Comparison of ENCODE assay signal across 2 cellular contexts in the genomic region with DNA sequence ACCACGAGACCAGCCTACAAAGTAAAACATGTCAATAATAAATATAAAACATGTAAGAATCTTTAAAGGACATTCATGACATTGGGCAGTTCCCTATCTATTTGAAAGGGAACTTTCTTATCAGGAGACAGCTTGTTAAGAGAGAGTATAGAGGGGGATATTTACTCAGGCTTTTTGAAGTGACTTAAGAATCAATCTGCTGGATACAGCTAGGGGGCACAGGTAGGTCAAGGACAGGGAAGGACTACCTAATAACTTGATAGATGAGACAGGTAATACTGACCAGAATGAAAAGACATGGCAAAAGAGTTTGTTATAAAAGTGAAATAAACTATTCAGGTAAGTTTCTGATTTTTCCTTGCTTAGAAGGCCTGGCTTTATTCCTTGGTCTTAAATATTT.
TF ChIP-seq lines count a peak whose summit lies in the region.

No MANE protein-coding gene starts in this region.

TF ChIP-seq in K562, 482 proteins besides CTCF, POLR2A, EP300 and RAD21:
- TF ChIP-seq, protein P1, sequence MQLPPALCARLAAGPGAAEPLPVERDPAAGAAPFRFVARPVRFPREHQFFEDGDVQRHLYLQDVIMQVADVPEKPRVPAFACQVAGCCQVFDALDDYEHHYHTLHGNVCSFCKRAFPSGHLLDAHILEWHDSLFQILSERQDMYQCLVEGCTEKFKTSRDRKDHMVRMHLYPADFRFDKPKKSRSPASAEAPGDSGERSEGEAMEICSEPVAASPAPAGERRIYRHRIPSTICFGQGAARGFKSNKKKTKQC (CRISPR knock-in tag; IDR thresholded peaks at IDR 0.05): no peak
- TF ChIP-seq TSC22D4 (tag; IDR thresholded peaks at IDR 0.05) (no peak), ILK (tag; IDR thresholded peaks at IDR 0.05; ENCODE audit: borderline replicate concordance, low read depth) (no peak), SRSF9 (IDR thresholded peaks at IDR 0.05; ENCODE audit: borderline replicate concordance, low read depth, low read length) (no peak), FIP1L1 (IDR thresholded peaks at IDR 0.05; ENCODE audit: low read depth, low read length, poor library complexity, severe bottlenecking) (no peak)
- TF ChIP-seq, protein P2, sequence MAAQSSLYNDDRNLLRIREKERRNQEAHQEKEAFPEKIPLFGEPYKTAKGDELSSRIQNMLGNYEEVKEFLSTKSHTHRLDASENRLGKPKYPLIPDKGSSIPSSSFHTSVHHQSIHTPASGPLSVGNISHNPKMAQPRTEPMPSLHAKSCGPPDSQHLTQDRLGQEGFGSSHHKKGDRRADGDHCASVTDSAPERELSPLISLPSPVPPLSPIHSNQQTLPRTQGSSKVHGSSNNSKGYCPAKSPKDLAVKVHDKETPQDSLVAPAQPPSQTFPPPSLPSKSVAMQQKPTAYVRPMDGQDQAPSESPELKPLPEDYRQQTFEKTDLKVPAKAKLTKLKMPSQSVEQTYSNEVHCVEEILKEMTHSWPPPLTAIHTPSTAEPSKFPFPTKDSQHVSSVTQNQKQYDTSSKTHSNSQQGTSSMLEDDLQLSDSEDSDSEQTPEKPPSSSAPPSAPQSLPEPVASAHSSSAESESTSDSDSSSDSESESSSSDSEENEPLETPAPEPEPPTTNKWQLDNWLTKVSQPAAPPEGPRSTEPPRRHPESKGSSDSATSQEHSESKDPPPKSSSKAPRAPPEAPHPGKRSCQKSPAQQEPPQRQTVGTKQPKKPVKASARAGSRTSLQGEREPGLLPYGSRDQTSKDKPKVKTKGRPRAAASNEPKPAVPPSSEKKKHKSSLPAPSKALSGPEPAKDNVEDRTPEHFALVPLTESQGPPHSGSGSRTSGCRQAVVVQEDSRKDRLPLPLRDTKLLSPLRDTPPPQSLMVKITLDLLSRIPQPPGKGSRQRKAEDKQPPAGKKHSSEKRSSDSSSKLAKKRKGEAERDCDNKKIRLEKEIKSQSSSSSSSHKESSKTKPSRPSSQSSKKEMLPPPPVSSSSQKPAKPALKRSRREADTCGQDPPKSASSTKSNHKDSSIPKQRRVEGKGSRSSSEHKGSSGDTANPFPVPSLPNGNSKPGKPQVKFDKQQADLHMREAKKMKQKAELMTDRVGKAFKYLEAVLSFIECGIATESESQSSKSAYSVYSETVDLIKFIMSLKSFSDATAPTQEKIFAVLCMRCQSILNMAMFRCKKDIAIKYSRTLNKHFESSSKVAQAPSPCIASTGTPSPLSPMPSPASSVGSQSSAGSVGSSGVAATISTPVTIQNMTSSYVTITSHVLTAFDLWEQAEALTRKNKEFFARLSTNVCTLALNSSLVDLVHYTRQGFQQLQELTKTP (IDR thresholded peaks at IDR 0.05; ENCODE audit: low read depth in 1 of 2, partially characterized antibody in 2 of 2): no peak
- TF ChIP-seq, protein P3, sequence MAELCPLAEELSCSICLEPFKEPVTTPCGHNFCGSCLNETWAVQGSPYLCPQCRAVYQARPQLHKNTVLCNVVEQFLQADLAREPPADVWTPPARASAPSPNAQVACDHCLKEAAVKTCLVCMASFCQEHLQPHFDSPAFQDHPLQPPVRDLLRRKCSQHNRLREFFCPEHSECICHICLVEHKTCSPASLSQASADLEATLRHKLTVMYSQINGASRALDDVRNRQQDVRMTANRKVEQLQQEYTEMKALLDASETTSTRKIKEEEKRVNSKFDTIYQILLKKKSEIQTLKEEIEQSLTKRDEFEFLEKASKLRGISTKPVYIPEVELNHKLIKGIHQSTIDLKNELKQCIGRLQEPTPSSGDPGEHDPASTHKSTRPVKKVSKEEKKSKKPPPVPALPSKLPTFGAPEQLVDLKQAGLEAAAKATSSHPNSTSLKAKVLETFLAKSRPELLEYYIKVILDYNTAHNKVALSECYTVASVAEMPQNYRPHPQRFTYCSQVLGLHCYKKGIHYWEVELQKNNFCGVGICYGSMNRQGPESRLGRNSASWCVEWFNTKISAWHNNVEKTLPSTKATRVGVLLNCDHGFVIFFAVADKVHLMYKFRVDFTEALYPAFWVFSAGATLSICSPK (IDR thresholded peaks at IDR 0.05; ENCODE audit: borderline replicate concordance): no peak
- TF ChIP-seq, protein P4, sequence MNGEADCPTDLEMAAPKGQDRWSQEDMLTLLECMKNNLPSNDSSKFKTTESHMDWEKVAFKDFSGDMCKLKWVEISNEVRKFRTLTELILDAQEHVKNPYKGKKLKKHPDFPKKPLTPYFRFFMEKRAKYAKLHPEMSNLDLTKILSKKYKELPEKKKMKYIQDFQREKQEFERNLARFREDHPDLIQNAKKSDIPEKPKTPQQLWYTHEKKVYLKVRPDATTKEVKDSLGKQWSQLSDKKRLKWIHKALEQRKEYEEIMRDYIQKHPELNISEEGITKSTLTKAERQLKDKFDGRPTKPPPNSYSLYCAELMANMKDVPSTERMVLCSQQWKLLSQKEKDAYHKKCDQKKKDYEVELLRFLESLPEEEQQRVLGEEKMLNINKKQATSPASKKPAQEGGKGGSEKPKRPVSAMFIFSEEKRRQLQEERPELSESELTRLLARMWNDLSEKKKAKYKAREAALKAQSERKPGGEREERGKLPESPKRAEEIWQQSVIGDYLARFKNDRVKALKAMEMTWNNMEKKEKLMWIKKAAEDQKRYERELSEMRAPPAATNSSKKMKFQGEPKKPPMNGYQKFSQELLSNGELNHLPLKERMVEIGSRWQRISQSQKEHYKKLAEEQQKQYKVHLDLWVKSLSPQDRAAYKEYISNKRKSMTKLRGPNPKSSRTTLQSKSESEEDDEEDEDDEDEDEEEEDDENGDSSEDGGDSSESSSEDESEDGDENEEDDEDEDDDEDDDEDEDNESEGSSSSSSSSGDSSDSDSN (IDR thresholded peaks at IDR 0.05; ENCODE audit: borderline replicate concordance in 1 of 2, low read depth in 2 of 2, low read length in 2 of 2): no peak
- TF ChIP-seq, protein P5, sequence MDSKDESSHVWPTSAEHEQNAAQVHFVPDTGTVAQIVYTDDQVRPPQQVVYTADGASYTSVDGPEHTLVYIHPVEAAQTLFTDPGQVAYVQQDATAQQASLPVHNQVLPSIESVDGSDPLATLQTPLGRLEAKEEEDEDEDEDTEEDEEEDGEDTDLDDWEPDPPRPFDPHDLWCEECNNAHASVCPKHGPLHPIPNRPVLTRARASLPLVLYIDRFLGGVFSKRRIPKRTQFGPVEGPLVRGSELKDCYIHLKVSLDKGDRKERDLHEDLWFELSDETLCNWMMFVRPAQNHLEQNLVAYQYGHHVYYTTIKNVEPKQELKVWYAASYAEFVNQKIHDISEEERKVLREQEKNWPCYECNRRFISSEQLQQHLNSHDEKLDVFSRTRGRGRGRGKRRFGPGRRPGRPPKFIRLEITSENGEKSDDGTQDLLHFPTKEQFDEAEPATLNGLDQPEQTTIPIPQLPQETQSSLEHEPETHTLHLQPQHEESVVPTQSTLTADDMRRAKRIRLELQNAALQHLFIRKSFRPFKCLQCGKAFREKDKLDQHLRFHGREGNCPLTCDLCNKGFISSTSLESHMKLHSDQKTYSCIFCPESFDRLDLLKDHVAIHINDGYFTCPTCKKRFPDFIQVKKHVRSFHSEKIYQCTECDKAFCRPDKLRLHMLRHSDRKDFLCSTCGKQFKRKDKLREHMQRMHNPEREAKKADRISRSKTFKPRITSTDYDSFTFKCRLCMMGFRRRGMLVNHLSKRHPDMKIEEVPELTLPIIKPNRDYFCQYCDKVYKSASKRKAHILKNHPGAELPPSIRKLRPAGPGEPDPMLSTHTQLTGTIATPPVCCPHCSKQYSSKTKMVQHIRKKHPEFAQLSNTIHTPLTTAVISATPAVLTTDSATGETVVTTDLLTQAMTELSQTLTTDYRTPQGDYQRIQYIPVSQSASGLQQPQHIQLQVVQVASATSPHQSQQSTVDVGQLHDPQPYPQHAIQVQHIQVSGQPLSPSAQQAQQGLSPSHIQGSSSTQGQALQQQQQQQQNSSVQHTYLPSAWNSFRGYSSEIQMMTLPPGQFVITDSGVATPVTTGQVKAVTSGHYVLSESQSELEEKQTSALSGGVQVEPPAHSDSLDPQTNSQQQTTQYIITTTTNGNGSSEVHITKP (IDR thresholded peaks at IDR 0.05; ENCODE audit: partially characterized antibody): no peak

TF ChIP-seq in SK-N-SH treated with all-trans-retinoic acid at 6 μM for 48 hours, 23 proteins besides CTCF, POLR2A, EP300 and RAD21:
- TF ChIP-seq ISL1 (CRISPR knock-in tag; IDR thresholded peaks at IDR 0.05) (no peak), ZNF70 (CRISPR knock-in tag; IDR thresholded peaks at IDR 0.05) (no peak), TCF4 (CRISPR knock-in tag; IDR thresholded peaks at IDR 0.05; ENCODE audit: borderline replicate concordance) (no peak), CSDC2 (CRISPR knock-in tag; IDR thresholded peaks at IDR 0.05) (no peak), ZNF565 (CRISPR knock-in tag; conservative IDR thresholded peaks at IDR 0.05; ENCODE audit: low read depth) (no peak), ESRRG (CRISPR knock-in tag; IDR thresholded peaks at IDR 0.05) (no peak), ARNTL (CRISPR knock-in tag; IDR thresholded peaks at IDR 0.05; ENCODE audit: borderline replicate concordance, low read depth) (no peak)
- TF ChIP-seq, protein P6, sequence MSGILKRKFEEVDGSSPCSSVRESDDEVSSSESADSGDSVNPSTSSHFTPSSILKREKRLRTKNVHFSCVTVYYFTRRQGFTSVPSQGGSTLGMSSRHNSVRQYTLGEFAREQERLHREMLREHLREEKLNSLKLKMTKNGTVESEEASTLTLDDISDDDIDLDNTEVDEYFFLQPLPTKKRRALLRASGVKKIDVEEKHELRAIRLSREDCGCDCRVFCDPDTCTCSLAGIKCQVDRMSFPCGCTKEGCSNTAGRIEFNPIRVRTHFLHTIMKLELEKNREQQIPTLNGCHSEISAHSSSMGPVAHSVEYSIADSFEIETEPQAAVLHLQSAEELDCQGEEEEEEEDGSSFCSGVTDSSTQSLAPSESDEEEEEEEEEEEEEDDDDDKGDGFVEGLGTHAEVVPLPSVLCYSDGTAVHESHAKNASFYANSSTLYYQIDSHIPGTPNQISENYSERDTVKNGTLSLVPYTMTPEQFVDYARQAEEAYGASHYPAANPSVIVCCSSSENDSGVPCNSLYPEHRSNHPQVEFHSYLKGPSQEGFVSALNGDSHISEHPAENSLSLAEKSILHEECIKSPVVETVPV (CRISPR knock-in tag; IDR thresholded peaks at IDR 0.05): no peak
- TF ChIP-seq, protein P7, sequence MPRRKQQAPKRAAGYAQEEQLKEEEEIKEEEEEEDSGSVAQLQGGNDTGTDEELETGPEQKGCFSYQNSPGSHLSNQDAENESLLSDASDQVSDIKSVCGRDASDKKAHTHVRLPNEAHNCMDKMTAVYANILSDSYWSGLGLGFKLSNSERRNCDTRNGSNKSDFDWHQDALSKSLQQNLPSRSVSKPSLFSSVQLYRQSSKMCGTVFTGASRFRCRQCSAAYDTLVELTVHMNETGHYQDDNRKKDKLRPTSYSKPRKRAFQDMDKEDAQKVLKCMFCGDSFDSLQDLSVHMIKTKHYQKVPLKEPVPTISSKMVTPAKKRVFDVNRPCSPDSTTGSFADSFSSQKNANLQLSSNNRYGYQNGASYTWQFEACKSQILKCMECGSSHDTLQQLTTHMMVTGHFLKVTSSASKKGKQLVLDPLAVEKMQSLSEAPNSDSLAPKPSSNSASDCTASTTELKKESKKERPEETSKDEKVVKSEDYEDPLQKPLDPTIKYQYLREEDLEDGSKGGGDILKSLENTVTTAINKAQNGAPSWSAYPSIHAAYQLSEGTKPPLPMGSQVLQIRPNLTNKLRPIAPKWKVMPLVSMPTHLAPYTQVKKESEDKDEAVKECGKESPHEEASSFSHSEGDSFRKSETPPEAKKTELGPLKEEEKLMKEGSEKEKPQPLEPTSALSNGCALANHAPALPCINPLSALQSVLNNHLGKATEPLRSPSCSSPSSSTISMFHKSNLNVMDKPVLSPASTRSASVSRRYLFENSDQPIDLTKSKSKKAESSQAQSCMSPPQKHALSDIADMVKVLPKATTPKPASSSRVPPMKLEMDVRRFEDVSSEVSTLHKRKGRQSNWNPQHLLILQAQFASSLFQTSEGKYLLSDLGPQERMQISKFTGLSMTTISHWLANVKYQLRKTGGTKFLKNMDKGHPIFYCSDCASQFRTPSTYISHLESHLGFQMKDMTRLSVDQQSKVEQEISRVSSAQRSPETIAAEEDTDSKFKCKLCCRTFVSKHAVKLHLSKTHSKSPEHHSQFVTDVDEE (CRISPR knock-in tag; IDR thresholded peaks at IDR 0.05): no peak
- TF ChIP-seq, protein P8, sequence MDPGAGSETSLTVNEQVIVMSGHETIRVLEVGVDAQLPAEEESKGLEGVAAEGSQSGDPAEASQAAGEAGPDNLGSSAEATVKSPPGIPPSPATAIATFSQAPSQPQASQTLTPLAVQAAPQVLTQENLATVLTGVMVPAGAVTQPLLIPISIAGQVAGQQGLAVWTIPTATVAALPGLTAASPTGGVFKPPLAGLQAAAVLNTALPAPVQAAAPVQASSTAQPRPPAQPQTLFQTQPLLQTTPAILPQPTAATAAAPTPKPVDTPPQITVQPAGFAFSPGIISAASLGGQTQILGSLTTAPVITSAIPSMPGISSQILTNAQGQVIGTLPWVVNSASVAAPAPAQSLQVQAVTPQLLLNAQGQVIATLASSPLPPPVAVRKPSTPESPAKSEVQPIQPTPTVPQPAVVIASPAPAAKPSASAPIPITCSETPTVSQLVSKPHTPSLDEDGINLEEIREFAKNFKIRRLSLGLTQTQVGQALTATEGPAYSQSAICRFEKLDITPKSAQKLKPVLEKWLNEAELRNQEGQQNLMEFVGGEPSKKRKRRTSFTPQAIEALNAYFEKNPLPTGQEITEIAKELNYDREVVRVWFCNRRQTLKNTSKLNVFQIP (CRISPR knock-in tag; IDR thresholded peaks at IDR 0.05; ENCODE audit: borderline replicate concordance, low read depth): no peak
